Comparison of ENCODE assay signal across 19 cellular contexts in genomic region chr7:16655394-16655793, GRCh38. TPM values are rescaled to one million over a fixed set of nuclear protein-coding genes. Genes with fewer than 3 reads are reported as not detected.
A peak's percentile ranks its signal among the peaks of the same experiment; 100 is the strongest.
DNase-seq lines count a peak whose midpoint lies in the region; ATAC-seq and TF ChIP-seq lines count a peak whose summit lies in the region.
"Had no signal": no experiment of that assay in that cellular context is flagged by ENCODE, and none has a peak within 500 bp of the region (broad histone marks: within the 10 kb centered on the region; RNA-seq: fewer than 3 reads in every experiment).

No MANE protein-coding gene starts in this region.

- H3K4me1 ChIP-seq in left ventricle myocardium inferior (peaks cover 86% of the 10 kb centered on the region), thyroid gland (peaks cover 48 to 55% of the 10 kb centered on the region in 2 donors)

- TF ChIP-seq CTCF in left ventricle myocardium inferior (IDR thresholded peaks at IDR 0.05; ENCODE audit: borderline replicate concordance) (no peak), thyroid gland (IDR thresholded peaks at IDR 0.05) (no peak), CD14-positive monocyte (IDR thresholded peaks at IDR 0.05) (no peak)

- intact Hi-C loops in left ventricle myocardium inferior (cut with micrococcal nuclease) (no loop called here), left ventricle myocardium superior (cut with micrococcal nuclease) (no loop called here), thyroid gland (cut with DNase I) (no loop called here), CD14-positive monocyte (cut with micrococcal nuclease) (no loop called here)

- no peak overlapping the region for H3K27ac Mint-ChIP-seq in CD14-positive monocyte
- H3K27ac Mint-ChIP-seq: CD8-positive, alpha-beta memory T cell had no signal

- H3K27ac ChIP-seq in left ventricle myocardium inferior (replicated peaks) (peak overlapping the region; percentile 9), thyroid gland (peak overlapping the region; percentile 81 to 97 (median 90))
- H3K27ac ChIP-seq: BLaER1, GM23248 had no signal

- TF ChIP-seq POLR2A in thyroid gland (IDR thresholded peaks at IDR 0.05), result no peak

- ATAC-seq in left ventricle myocardium superior, result no peak
- ATAC-seq in esophagus mucosa, result peak; percentile 22

- no peak overlapping the region for H3K4me3 Mint-ChIP-seq in CD14-positive monocyte
- H3K4me3 Mint-ChIP-seq: CD8-positive, alpha-beta memory T cell; IgD-negative memory B cell had no signal

- no peaks in the 10 kb centered on the region for H3K9me3 Mint-ChIP-seq in CD14-positive monocyte
- H3K9me3 Mint-ChIP-seq: CD8-positive, alpha-beta memory T cell; IgD-negative memory B cell had no signal

- H3K9me3 ChIP-seq in left ventricle myocardium inferior (replicated peaks) (no peaks in the 10 kb centered on the region), thyroid gland (no peaks in the 10 kb centered on the region)
- H3K9me3 ChIP-seq: BLaER1, HAP-1 had no signal

- peaks cover 27% of the 10 kb centered on the region for H3K4me1 Mint-ChIP-seq in CD14-positive monocyte

- no peak overlapping the region for H3K4me3 ChIP-seq in left ventricle myocardium inferior
- H3K4me3 ChIP-seq in thyroid gland (replicated peaks in 1 of 3), result no peak overlapping the region
- H3K4me3 ChIP-seq: BLaER1, GM23248, HAP-1 had no signal

- H3K27me3 ChIP-seq in left ventricle myocardium inferior (ENCODE audit: low read depth), result no peaks in the 10 kb centered on the region
- H3K27me3 ChIP-seq in thyroid gland, result no peaks in the 10 kb centered on the region
- H3K27me3 ChIP-seq: BLaER1 had no signal

- H3K36me3 ChIP-seq in left ventricle myocardium inferior, result no peaks in the 10 kb centered on the region
- H3K36me3 ChIP-seq in thyroid gland, result no peaks in the 10 kb centered on the region
- H3K36me3 ChIP-seq: HAP-1 had no signal

- no peaks in the 10 kb centered on the region for H3K36me3 Mint-ChIP-seq in CD14-positive monocyte

- no peak for DNase-seq in left ventricle myocardium inferior
- no peak for DNase-seq in left ventricle myocardium superior
- peak; percentile 28 for DNase-seq in NCI-H69 (lab: John Stamatoyannopoulos, UW)
- DNase-seq in thyroid gland, result no peak
- no peak for DNase-seq in stimulated activated naive CD4-positive, alpha-beta T cell treated with Interleukin-2 at 50 U/mL for 16 hours (lab: John Stamatoyannopoulos, UW)
- no peak for DNase-seq in CD14-positive monocyte (ENCODE audit: low spot score)
- no peak for DNase-seq in retina
- DNase-seq: 8988T; CD8-positive, alpha-beta memory T cell; COR-L47; DMS 273 treated with DMSO at 0.1 percent for 48 hours; DMS53; DND-41; EL; GM23248 had no signal

- H3K27me3 Mint-ChIP-seq in CD14-positive monocyte (ENCODE audit: low read depth in 3 of 3), result no peaks in the 10 kb centered on the region
- H3K27me3 Mint-ChIP-seq: CD8-positive, alpha-beta memory T cell; IgD-negative memory B cell had no signal

RNA-seq across cellular contexts. Expression of gene BZW2, which starts 9.4 kb away (rescaled TPM):
- total RNA-seq in left ventricle myocardium inferior (308 TPM), left ventricle myocardium superior (377 TPM), esophagus mucosa (58.9 TPM), thyroid gland (10 to 100 TPM; 63.0 to 69.0 (median 66.8) TPM)
- 10 to 100 TPM; 36.4 to 45.2 TPM for polyA plus RNA-seq in CD14-positive monocyte

RNA-seq across cellular contexts. Expression of gene ANKMY2, which starts 9.8 kb away (rescaled TPM):
- 28.9 TPM for total RNA-seq in left ventricle myocardium inferior
- 24.6 TPM for total RNA-seq in left ventricle myocardium superior
- 7.3 TPM for total RNA-seq in esophagus mucosa
- 10 to 100 TPM; 21.2 to 35.1 (median 23.9) TPM for total RNA-seq in thyroid gland
- polyA plus RNA-seq in CD14-positive monocyte, result 1 to 10 TPM; 4.8 to 7.5 TPM
